ENCODE assay signal across 13 cellular contexts in genomic region chr15:101246391-101246790, GRCh38. TPM values are rescaled to one million over a fixed set of nuclear protein-coding genes. Genes with fewer than 3 reads are reported as not detected.
A peak's percentile ranks its signal among the peaks of the same experiment; 100 is the strongest.
DNase-seq lines count a peak whose midpoint lies in the region; TF ChIP-seq lines count a peak whose summit lies in the region.
"Had no signal": no experiment of that assay in that cellular context is flagged by ENCODE, and none has a peak within 500 bp of the region (broad histone marks: within the 10 kb centered on the region; RNA-seq: fewer than 3 reads in every experiment).

No MANE protein-coding gene starts in this region.

- H3K9ac ChIP-seq in Karpas-422 (ENCODE audit: low read length), result no peak overlapping the region
- no peak overlapping the region for H3K9ac ChIP-seq in parathyroid adenoma

- H2AFZ ChIP-seq in Karpas-422 (ENCODE audit: low read length), result no peak overlapping the region
- H2AFZ ChIP-seq in parathyroid adenoma, result no peak overlapping the region

- TF ChIP-seq CTCF in brain (conservative IDR thresholded peaks at IDR 0.05) (no peak), parathyroid adenoma (IDR thresholded peaks at IDR 0.05) (no peak), nephron progenitor cell (IDR thresholded peaks at IDR 0.05) (no peak)

- H3K27ac Mint-ChIP-seq in CD4-positive, alpha-beta memory T cell, result peak overlapping the region in 5 of 7 donors; percentile 24 to 89 (median 51)
- H3K27ac Mint-ChIP-seq in brain (peak overlapping the region in 1 of 5 experiments; percentile 48), nephron progenitor cell (no peak overlapping the region)

- POLR2A ChIA-PET in CD4-positive, alpha-beta memory T cell (lab: Charles Lee; ENCODE audit: partially characterized antibody), result no interaction called here

- H3K9me2 ChIP-seq in Karpas-422 (replicated peaks; ENCODE audit: insufficient read depth, low read length), result no peaks in the 10 kb centered on the region

- H3K27me3 Mint-ChIP-seq in CD4-positive, alpha-beta memory T cell, result no peaks in the 10 kb centered on the region
- H3K27me3 Mint-ChIP-seq in brain (peaks cover 3% of the 10 kb centered on the region), nephron progenitor cell (ENCODE audit: low read depth, poor library complexity) (no peaks in the 10 kb centered on the region)

- H3K4me3 ChIP-seq in CD4-positive, alpha-beta memory T cell (ENCODE audit: low read length in 2 of 2), result no peak overlapping the region
- H3K4me3 ChIP-seq in Karpas-422 (ENCODE audit: low read length) (no peak overlapping the region), parathyroid adenoma (ENCODE audit: low read depth, low read length) (no peak overlapping the region)
- H3K4me3 ChIP-seq: SJSA1 had no signal

- DNase-seq in CD4-positive, alpha-beta memory T cell, result no peak
- DNase-seq in Karpas-422, result no peak
- DNase-seq in activated effector memory CD4-positive, alpha-beta T cell treated with Interleukin-2 at 50 U/mL for 16 hours, result no peak
- DNase-seq in nephron progenitor cell, result no peak
- no peak for DNase-seq in hippocampal formation (lab: John Stamatoyannopoulos, UW)
- DNase-seq: anterior cingulate cortex; head of caudate nucleus; KG1; NCI-H2081; stimulated activated CD4-positive, alpha-beta T cell treated with anti-CD3 and anti-CD28 coated beads, Interleukin-4, amount 100 ng/mL, for 24 hours had no signal

- CTCF ChIA-PET in CD4-positive, alpha-beta memory T cell (lab: Charles Lee; ENCODE audit: partially characterized antibody), result interaction anchor here (1.0 to 6.1 kb wide), 5 partner anchors 9 to 896 kb away, joined by 3 to 33 read pairs (median 5); no protein-coding TSS in a partner anchor

- peaks cover 87% of the 10 kb centered on the region for H3K4me1 ChIP-seq in CD4-positive, alpha-beta memory T cell (ENCODE audit: insufficient read depth, low read length)
- peaks cover 51% of the 10 kb centered on the region for H3K4me1 ChIP-seq in Karpas-422 (ENCODE audit: low read length)
- H3K4me1 ChIP-seq in parathyroid adenoma, result peaks cover 10% of the 10 kb centered on the region

- H3K4me2 ChIP-seq in Karpas-422 (ENCODE audit: low read depth, low read length, poor library complexity, severe bottlenecking) (peak overlapping the region; percentile 33), parathyroid adenoma (ENCODE audit: low read length) (peak overlapping the region; percentile 9)

- intact Hi-C loops in CD4-positive, alpha-beta memory T cell (cut with micrococcal nuclease), result no loop called here

- no peaks in the 10 kb centered on the region for H3K9me3 ChIP-seq in CD4-positive, alpha-beta memory T cell (ENCODE audit: control insufficient read depth in 1 of 2, low read length in 2 of 2)
- H3K9me3 ChIP-seq in Karpas-422 (ENCODE audit: low read length) (no peaks in the 10 kb centered on the region), parathyroid adenoma (ENCODE audit: control insufficient read depth, low read length) (no peaks in the 10 kb centered on the region)
- H3K9me3 ChIP-seq: SJSA1 had no signal

- peak overlapping the region in 7 of 8 donors; percentile 7 to 62 (median 27) for H3K4me3 Mint-ChIP-seq in CD4-positive, alpha-beta memory T cell
- H3K4me3 Mint-ChIP-seq in brain, result peak overlapping the region in 3 of 5 experiments; percentile 8 to 87 (median 41)
- no peak overlapping the region for H3K4me3 Mint-ChIP-seq in nephron progenitor cell

- no peaks in the 10 kb centered on the region for H3K9me3 Mint-ChIP-seq in CD4-positive, alpha-beta memory T cell
- no peaks in the 10 kb centered on the region for H3K9me3 Mint-ChIP-seq in brain
- no peaks in the 10 kb centered on the region for H3K9me3 Mint-ChIP-seq in nephron progenitor cell

- peaks cover 58% of the 10 kb centered on the region for H4K20me1 ChIP-seq in Karpas-422 (ENCODE audit: insufficient read depth, low read depth, low read length)

- H3K27me3 ChIP-seq in CD4-positive, alpha-beta memory T cell (ENCODE audit: insufficient read depth, low read length), result no peaks in the 10 kb centered on the region
- H3K27me3 ChIP-seq in Karpas-422 (ENCODE audit: low read length) (no peaks in the 10 kb centered on the region; the same call in 1 of the 2 replicates), parathyroid adenoma (ENCODE audit: control insufficient read depth, insufficient read depth, low read length) (no peaks in the 10 kb centered on the region)
- H3K27me3 ChIP-seq: SJSA1 had no signal

- H3K27ac ChIP-seq in CD4-positive, alpha-beta memory T cell (ENCODE audit: low read depth, low read length), result no peak overlapping the region
- H3K27ac ChIP-seq in Karpas-422 (ENCODE audit: low read length) (no peak overlapping the region), parathyroid adenoma (no peak overlapping the region)
- H3K27ac ChIP-seq: SJSA1 had no signal

- H3K36me3 ChIP-seq in CD4-positive, alpha-beta memory T cell (ENCODE audit: insufficient read depth, low read length), result no peaks in the 10 kb centered on the region
- no peaks in the 10 kb centered on the region; the same call in 1 of the 2 replicates for H3K36me3 ChIP-seq in Karpas-422 (ENCODE audit: insufficient read depth, low read length)
- no peaks in the 10 kb centered on the region for H3K36me3 ChIP-seq in parathyroid adenoma (ENCODE audit: control insufficient read depth, insufficient read depth, low read length)

- H3K4me1 Mint-ChIP-seq in CD4-positive, alpha-beta memory T cell, result peaks cover 73 to 90% (median 79%) of the 10 kb centered on the region in 4 donors
- peaks cover 91% of the 10 kb centered on the region for H3K4me1 Mint-ChIP-seq in brain
- H3K4me1 Mint-ChIP-seq in nephron progenitor cell, result peaks cover 72% of the 10 kb centered on the region

- H3K79me2 ChIP-seq in Karpas-422 (ENCODE audit: low read length), result peaks cover 41% of the 10 kb centered on the region
- peaks cover 27% of the 10 kb centered on the region for H3K79me2 ChIP-seq in parathyroid adenoma

- H3K36me3 Mint-ChIP-seq in CD4-positive, alpha-beta memory T cell, result peaks cover 0 to 8% of the 10 kb centered on the region in 2 donors
- H3K36me3 Mint-ChIP-seq in brain (peaks cover 47% of the 10 kb centered on the region), nephron progenitor cell (ENCODE audit: low read depth) (peaks cover 41% of the 10 kb centered on the region)

RNA-seq across cellular contexts. Expression of gene CHSY1, which starts 5.5 kb away (rescaled TPM):
- 10 to 100 TPM; 11.1 to 11.9 TPM for total RNA-seq in CD4-positive, alpha-beta memory T cell
- polyA plus RNA-seq in CD4-positive, alpha-beta memory T cell, result 1 to 10 TPM in 1 of 2 donors, under 1 TPM in 1; 0.64 to 2.7 TPM
- 10.5 and 11.4 TPM in 2 replicates for total RNA-seq in Karpas-422 (2014; rRNA removed; shearing (Covaris generic); ENCODE audit: low replicate concordance)
- polyA plus RNA-seq in brain (ENCODE audit: insufficient read depth, low read depth, low replicate concordance), result 23.9 TPM

RNA-seq across cellular contexts. Expression of gene SELENOS, which starts 30.9 kb away (rescaled TPM):
- 10 to 100 TPM; 49.1 to 53.8 TPM for total RNA-seq in CD4-positive, alpha-beta memory T cell
- 100 to 1,000 TPM in 1 of 2 donors, 10 to 100 TPM in 1; 69.8 to 112 TPM for polyA plus RNA-seq in CD4-positive, alpha-beta memory T cell
- total RNA-seq in Karpas-422 (2014; rRNA removed; shearing (Covaris generic); ENCODE audit: low replicate concordance), result 14.9 and 27.2 TPM in 2 replicates
- polyA plus RNA-seq in brain (ENCODE audit: insufficient read depth, low read depth, low replicate concordance), result 50.0 TPM

RNA-seq across cellular contexts. Expression of gene SNRPA1, which starts 48.7 kb away (rescaled TPM):
- 100 to 1,000 TPM in 1 of 2 experiments, 10 to 100 TPM in 1; 90.5 to 100 TPM for total RNA-seq in CD4-positive, alpha-beta memory T cell
- polyA plus RNA-seq in CD4-positive, alpha-beta memory T cell, result 10 to 100 TPM; 76.6 to 82.0 TPM
- 52.3 and 53.4 TPM in 2 replicates for total RNA-seq in Karpas-422 (2014; rRNA removed; shearing (Covaris generic); ENCODE audit: low replicate concordance)
- 46.6 TPM for polyA plus RNA-seq in brain (ENCODE audit: insufficient read depth, low read depth, low replicate concordance)
